ENCODE assay signal across 10 cellular contexts in the genomic region with DNA sequence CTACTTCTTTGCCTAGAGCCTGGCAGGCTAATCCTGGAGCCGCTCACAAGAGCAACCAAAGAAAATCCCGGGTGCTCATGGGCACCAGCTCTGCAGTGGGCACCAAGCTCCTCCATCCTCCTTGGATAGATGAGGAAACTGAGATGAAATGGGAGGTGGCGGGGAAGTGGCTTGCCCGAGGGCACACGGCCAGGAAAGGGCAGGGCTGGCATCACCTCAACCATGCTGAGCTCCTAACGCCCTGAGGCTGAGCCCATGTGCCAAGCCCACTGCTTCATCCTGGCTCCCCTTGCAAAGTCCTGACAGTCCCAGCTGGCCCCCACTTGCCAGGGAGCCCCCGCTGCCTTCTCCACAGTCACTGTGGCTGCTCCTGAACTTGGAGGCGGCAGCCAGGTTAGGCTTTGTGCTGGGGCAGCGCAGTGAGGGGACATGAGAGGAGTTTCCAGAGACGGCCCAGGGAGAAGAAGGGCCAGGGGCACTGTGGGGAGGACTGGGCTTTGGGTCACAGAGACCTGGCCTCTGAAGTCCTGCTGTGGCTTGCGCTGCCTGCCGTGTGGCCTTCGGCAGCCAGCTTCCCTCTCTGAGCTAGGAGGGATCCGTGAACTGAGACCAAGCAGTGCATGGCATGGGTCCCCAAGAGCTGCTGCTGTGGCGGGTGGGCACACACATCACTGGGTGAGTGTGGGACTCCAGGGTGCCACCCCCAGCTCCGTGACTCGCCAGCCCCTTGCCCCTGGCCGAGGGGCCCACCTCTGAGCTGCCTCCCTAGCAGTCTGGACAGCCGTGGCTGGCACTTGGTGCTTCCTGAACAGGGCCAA. TPM values are rescaled to one million over a fixed set of nuclear protein-coding genes. Genes with fewer than 3 reads are reported as not detected.
DNase-seq lines count a peak whose midpoint lies in the region; ATAC-seq and TF ChIP-seq lines count a peak whose summit lies in the region.
"Had no signal": no experiment of that assay in that cellular context is flagged by ENCODE, and none has a peak within 500 bp of the region (broad histone marks: within the 10 kb centered on the region; RNA-seq: fewer than 3 reads in every experiment).

No MANE protein-coding gene starts in this region.

- H3K27me3 ChIP-seq in GM23248 (replicated peaks; ENCODE audit: insufficient read depth) (no peaks in the 10 kb centered on the region), ascending aorta (no peaks in the 10 kb centered on the region), left lung (no peaks in the 10 kb centered on the region), spleen (replicated peaks in 1 of 7) (no peaks in the 10 kb centered on the region)
- H3K27me3 ChIP-seq: BLaER1 had no signal

- in situ Hi-C loops in GM23248 (cut with MboI), result no loop called here

- intact Hi-C loops in ascending aorta (cut with DNase I) (loop anchor here (1.0 to 5.0 kb wide), 2 partner anchors 17 to 44 kb away; no protein-coding TSS in a partner anchor), left lung (cut with DNase I) (no loop called here), spleen (cut with DNase I; ENCODE audit: low total_unique reads) (no loop called here)

- peak; percentile 49 for DNase-seq in GM23248
- DNase-seq in ascending aorta (ENCODE audit: low spot score in 2 of 2), result no peak
- peak in 1 of 2 donors; percentile 55 for DNase-seq in left lung
- DNase-seq in spleen, result no peak
- DNase-seq in H4 (ENCODE audit: low spot score), result no peak
- no peak for DNase-seq in HuH-7 (ENCODE audit: low spot score)
- DNase-seq: NCI-H2081 treated with DMSO at 0.1 percent for 48 hours had no signal

- H3K27ac ChIP-seq in GM23248, result peak overlapping the region; percentile 99
- H3K27ac ChIP-seq in ascending aorta, result peak overlapping the region; percentile 88 to 92
- H3K27ac ChIP-seq in left lung, result peak overlapping the region; percentile 37 to 65
- H3K27ac ChIP-seq in spleen, result peak overlapping the region in 7 of 8 donors; percentile 10 to 89 (median 84)
- H3K27ac ChIP-seq: BLaER1 had no signal

- 70% methylated on average over 18 to 19 of the region's 19 CpGs for WGBS in GM23248 (ENCODE audit: low coverage in 1 of 2, low lambda C conversion rate in 2 of 2, missing lambda C conversion rate in 2 of 2), 2 experiments
- WGBS in spleen, 5 donors, result 85 to 92% (median 88%) methylated on average over 14 to 19 of the region's 19 CpGs

- H3K4me2 ChIP-seq in GM23248 (ENCODE audit: unreplicated experiment), result peak overlapping the region; percentile 32
- H3K4me2 ChIP-seq: BLaER1 had no signal

- no peaks in the 10 kb centered on the region for H3K9me2 ChIP-seq in GM23248 (ENCODE audit: insufficient read depth)

- H3K4me3 ChIP-seq in GM23248 (peak overlapping the region; percentile 19; the same call in 1 of the 2 replicates), ascending aorta (peak overlapping the region; percentile 35 to 65), left lung (no peak overlapping the region), spleen (no peak overlapping the region)
- H3K4me3 ChIP-seq: BLaER1 had no signal

- H3K4me1 ChIP-seq in GM23248 (ENCODE audit: insufficient read depth) (peaks cover 32% of the 10 kb centered on the region), ascending aorta (peaks cover 9 to 10% of the 10 kb centered on the region in 2 donors), left lung (peaks cover 0 to 22% of the 10 kb centered on the region in 2 donors), spleen (peaks cover 0 to 41% (median 15%) of the 10 kb centered on the region in 6 donors)

- peak overlapping the region; percentile 100 for H3K9ac ChIP-seq in GM23248
- H3K9ac ChIP-seq: BLaER1 had no signal

- TF ChIP-seq POLR2A in spleen (IDR thresholded peaks at IDR 0.05), result no peak

- 0 out of 2 replicates have a peak, but pooled peaks cover 3% of the 10 kb centered on the region for H4K20me1 ChIP-seq in GM23248 (ENCODE audit: insufficient read depth)

- peaks cover 32% of the 10 kb centered on the region for H3F3A ChIP-seq in GM23248 (ENCODE audit: insufficient read depth)

- H3K36me3 ChIP-seq in GM23248 (ENCODE audit: low read depth) (peaks cover 18% of the 10 kb centered on the region; the same call in 1 of the 2 replicates), ascending aorta (peaks cover 45 to 47% of the 10 kb centered on the region in 2 donors), left lung (peaks cover 0 to 99% of the 10 kb centered on the region in 2 donors), spleen (peaks cover 3 to 100% (median 60%) of the 10 kb centered on the region in 6 donors)

- H3K79me2 ChIP-seq in GM23248 (ENCODE audit: insufficient read depth), result peaks cover 48% of the 10 kb centered on the region

- H3K9me3 ChIP-seq in GM23248 (ENCODE audit: low read depth) (no peaks in the 10 kb centered on the region), ascending aorta (no peaks in the 10 kb centered on the region), left lung (no peaks in the 10 kb centered on the region), spleen (no peaks in the 10 kb centered on the region)
- H3K9me3 ChIP-seq: BLaER1 had no signal

- TF ChIP-seq CTCF in ascending aorta (IDR thresholded peaks at IDR 0.05) (no peak), left lung (IDR thresholded peaks at IDR 0.05) (no peak), spleen (IDR thresholded peaks at IDR 0.05 in 8 of 11, conservative IDR thresholded peaks at IDR 0.05 in 3 of 11) (no peak)

- ATAC-seq in left lung (no peak), HG02885 (IDR thresholded peaks at IDR 0.05; ENCODE audit: poor library complexity, unreplicated experiment) (no peak), HG02678 (IDR thresholded peaks at IDR 0.05; ENCODE audit: unreplicated experiment) (no peak)

- no peak overlapping the region for H2AFZ ChIP-seq in GM23248

RNA-seq across cellular contexts. Expression of a gene that starts 17.5 kb away (rescaled TPM):
- 58.7 and 66.4 TPM in 2 replicates for total RNA-seq in GM23248 (2014; rRNA removed; shearing (Covaris generic))
- polyA plus RNA-seq in GM23248 (2016; fragmentation: Nextera tagmentation; extraction: Ambion mirVana), result 66.7 and 68.2 TPM in 2 replicates
- total RNA-seq in ascending aorta, result 25.0 TPM
- 10 to 100 TPM; 25.4 to 27.0 TPM for total RNA-seq in left lung
- total RNA-seq in spleen, result 10 to 100 TPM; 15.2 to 30.5 (median 18.7) TPM
- polyA plus RNA-seq in spleen, result 10 to 100 TPM; 13.1 to 21.7 (median 19.8) TPM
- total RNA-seq in H4 (2014; rRNA removed; shearing (Covaris generic)), result 66.2 and 100 TPM in 2 replicates

RNA-seq across cellular contexts. Expression of a gene that starts 29.7 kb away (rescaled TPM):
- 0.22 TPM in 1 of 2 replicates, not detected in the other for total RNA-seq in GM23248 (2014; rRNA removed; shearing (Covaris generic))
- polyA plus RNA-seq in GM23248 (2016; fragmentation: Nextera tagmentation; extraction: Ambion mirVana), result 0.20 and 0.42 TPM in 2 replicates
- not detected for total RNA-seq in ascending aorta
- total RNA-seq in left lung, result 10 to 100 TPM in 1 of 2 donors, 1 to 10 TPM in 1; 3.2 to 11.8 TPM
- 10 to 100 TPM; 11.7 to 48.1 (median 20.3) TPM for total RNA-seq in spleen
- 10 to 100 TPM; 10.2 to 15.9 (median 12.1) TPM for polyA plus RNA-seq in spleen
- total RNA-seq in H4 (2014; rRNA removed; shearing (Covaris generic)), result not detected in 2 replicates

RNA-seq across cellular contexts. Expression of a gene that starts 52.8 kb away (rescaled TPM):
- 41.9 and 42.4 TPM in 2 replicates for total RNA-seq in GM23248 (2014; rRNA removed; shearing (Covaris generic))
- 5.3 TPM in 2 replicates for polyA plus RNA-seq in GM23248 (2016; fragmentation: Nextera tagmentation; extraction: Ambion mirVana)
- 22.9 TPM for total RNA-seq in ascending aorta
- 10 to 100 TPM; 34.4 to 37.1 TPM for total RNA-seq in left lung
- total RNA-seq in spleen, result 10 to 100 TPM; 18.2 to 32.0 (median 29.4) TPM
- 10 to 100 TPM; 13.6 to 25.7 (median 13.7) TPM for polyA plus RNA-seq in spleen
- 21.0 and 21.2 TPM in 2 replicates for total RNA-seq in H4 (2014; rRNA removed; shearing (Covaris generic))

Comparison
In these comparisons a context has a peak if more than half of its experiments do, and no peak if none do; other contexts are left out.
1. H3K4me3 ChIP-seq: peak in GM23248 (single experiment) and ascending aorta (2 of 2); none in left lung (0 of 2) and spleen (0 of 8).
2. Peak in every context shown above with its lines, with median percentiles within 50 percentile points of each other: H3K27ac ChIP-seq.